1 cellular context compared by ENCODE assay signal in genomic region chr6:43635387-43636311, GRCh38.
A peak's percentile ranks its signal among the peaks of the same experiment; 100 is the strongest.
TF ChIP-seq lines count a peak whose summit lies in the region.

TSS of gene MAD2L1BP (plus strand) at chr6:43635840. CDS start at chr6:43635876, 36 bp downstream.

TF ChIP-seq in HEK293, 187 proteins besides CTCF, POLR2A, EP300 and RAD21 (continued from another document and continues in another):
- TF ChIP-seq ZSCAN18 (tag by site-specific recombination; IDR thresholded peaks at IDR 0.05) (no peak), ZNF221 (tag by site-specific recombination; IDR thresholded peaks at IDR 0.05; ENCODE audit: borderline replicate concordance) (no peak), ZNF391 (tag by site-specific recombination; IDR thresholded peaks at IDR 0.05; ENCODE audit: borderline replicate concordance, low read depth) (0 out of 2 replicates have a peak, but pooled peaks have one; percentile 50), ZNF146 (tag by site-specific recombination; IDR thresholded peaks at IDR 0.05) (no peak), ZNF670 (tag by site-specific recombination; IDR thresholded peaks at IDR 0.05; ENCODE audit: low read depth) (no peak), ZNF362 (tag by site-specific recombination; IDR thresholded peaks at IDR 0.05) (peak; percentile 72), SALL2 (tag by site-specific recombination; IDR thresholded peaks at IDR 0.05; ENCODE audit: borderline replicate concordance) (no peak), ZNF677 (tag by site-specific recombination; IDR thresholded peaks at IDR 0.05) (no peak), ZFP37 (tag by site-specific recombination; IDR thresholded peaks at IDR 0.05) (0 out of 2 replicates have a peak, but pooled peaks have one; percentile 24), ZNF239 (tag by site-specific recombination; IDR thresholded peaks at IDR 0.05) (peak; percentile 45; the same call in 1 of the 2 replicates), ZNF488 (tag by site-specific recombination; IDR thresholded peaks at IDR 0.05) (no peak), ZNF585B (tag by site-specific recombination; IDR thresholded peaks at IDR 0.05) (no peak), ZNF404 (tag by site-specific recombination; IDR thresholded peaks at IDR 0.05) (no peak), ZNF704 (tag by site-specific recombination; IDR thresholded peaks at IDR 0.05) (no peak), KLF10 (tag by site-specific recombination; IDR thresholded peaks at IDR 0.05) (peak; percentile 58; the same call in 1 of the 2 replicates), ZNF18 (tag by site-specific recombination; IDR thresholded peaks at IDR 0.05) (no peak; the same call in 1 of the 2 replicates), ZNF416 (tag by site-specific recombination; IDR thresholded peaks at IDR 0.05) (no peak), BCL11A (tag by site-specific recombination; IDR thresholded peaks at IDR 0.05; ENCODE audit: low read depth) (no peak), ZIC2 (tag by site-specific recombination; IDR thresholded peaks at IDR 0.05) (no peak; the same call in none of the 2 replicates), PRDM4 (tag by site-specific recombination; IDR thresholded peaks at IDR 0.05) (no peak; the same call in 1 of the 2 replicates), ZNF184 (tag by site-specific recombination; IDR thresholded peaks at IDR 0.05) (no peak), ZNF311 (tag by site-specific recombination; IDR thresholded peaks at IDR 0.05; ENCODE audit: borderline replicate concordance) (no peak), INSM2 (tag by site-specific recombination; IDR thresholded peaks at IDR 0.05) (peak; percentile 72; the same call in 1 of the 2 replicates), ZNF157 (tag by site-specific recombination; IDR thresholded peaks at IDR 0.05) (no peak), ZNF544 (tag by site-specific recombination; IDR thresholded peaks at IDR 0.05) (no peak), ZNF560 (tag by site-specific recombination; IDR thresholded peaks at IDR 0.05; ENCODE audit: borderline replicate concordance) (no peak), ZNF777 (tag by site-specific recombination; IDR thresholded peaks at IDR 0.05; ENCODE audit: borderline replicate concordance) (no peak), KLF17 (tag by site-specific recombination; IDR thresholded peaks at IDR 0.05) (peak; percentile 79), ZNF501 (tag by site-specific recombination; IDR thresholded peaks at IDR 0.05) (0 out of 2 replicates have a peak, but pooled peaks have one; percentile 55), ZFP3 (tag by site-specific recombination; IDR thresholded peaks at IDR 0.05; ENCODE audit: low read depth) (no peak), ZNF433 (tag by site-specific recombination; IDR thresholded peaks at IDR 0.05; ENCODE audit: low read depth) (no peak), SP3 (tag by site-specific recombination; IDR thresholded peaks at IDR 0.05) (peak; percentile 58; the same call in 1 of the 2 replicates), PATZ1 (tag by site-specific recombination; IDR thresholded peaks at IDR 0.05) (peak; percentile 38; the same call in 1 of the 2 replicates), ZNF155 (tag by site-specific recombination; IDR thresholded peaks at IDR 0.05) (no peak), ZNF580 (tag by site-specific recombination; IDR thresholded peaks at IDR 0.05) (peak; percentile 73; the same call in 1 of the 2 replicates), ZNF132 (tag by site-specific recombination; IDR thresholded peaks at IDR 0.05; ENCODE audit: borderline replicate concordance) (no peak), ZNF660 (tag by site-specific recombination; IDR thresholded peaks at IDR 0.05) (peak; percentile 59; the same call in 1 of the 2 replicates), KLF1 (tag by site-specific recombination; IDR thresholded peaks at IDR 0.05) (0 out of 2 replicates have a peak, but pooled peaks have one; percentile 44), ZNF701 (tag by site-specific recombination; IDR thresholded peaks at IDR 0.05) (no peak), OSR2 (tag by site-specific recombination; IDR thresholded peaks at IDR 0.05) (0 out of 2 replicates have a peak, but pooled peaks have one; percentile 23), ZNF629 (tag by site-specific recombination; IDR thresholded peaks at IDR 0.05) (peak; percentile 72), ZNF785 (tag by site-specific recombination; IDR thresholded peaks at IDR 0.05) (no peak), ZNF654 (tag by site-specific recombination; IDR thresholded peaks at IDR 0.05; ENCODE audit: low read depth) (no peak), ZNF791 (tag by site-specific recombination; IDR thresholded peaks at IDR 0.05) (no peak), ZBTB44 (tag by site-specific recombination; IDR thresholded peaks at IDR 0.05) (0 out of 2 replicates have a peak, but pooled peaks have one; percentile 8), GLIS1 (tag by site-specific recombination; IDR thresholded peaks at IDR 0.05) (peak; percentile 58; the same call in 1 of the 2 replicates), HOXC10 (CRISPR knock-in tag; IDR thresholded peaks at IDR 0.05) (0 out of 2 replicates have a peak, but pooled peaks have one; percentile 63), ZNF266 (tag by site-specific recombination; IDR thresholded peaks at IDR 0.05; ENCODE audit: low read depth) (no peak)
